Comparison of ENCODE assay signal across 12 cellular contexts in the genomic region with DNA sequence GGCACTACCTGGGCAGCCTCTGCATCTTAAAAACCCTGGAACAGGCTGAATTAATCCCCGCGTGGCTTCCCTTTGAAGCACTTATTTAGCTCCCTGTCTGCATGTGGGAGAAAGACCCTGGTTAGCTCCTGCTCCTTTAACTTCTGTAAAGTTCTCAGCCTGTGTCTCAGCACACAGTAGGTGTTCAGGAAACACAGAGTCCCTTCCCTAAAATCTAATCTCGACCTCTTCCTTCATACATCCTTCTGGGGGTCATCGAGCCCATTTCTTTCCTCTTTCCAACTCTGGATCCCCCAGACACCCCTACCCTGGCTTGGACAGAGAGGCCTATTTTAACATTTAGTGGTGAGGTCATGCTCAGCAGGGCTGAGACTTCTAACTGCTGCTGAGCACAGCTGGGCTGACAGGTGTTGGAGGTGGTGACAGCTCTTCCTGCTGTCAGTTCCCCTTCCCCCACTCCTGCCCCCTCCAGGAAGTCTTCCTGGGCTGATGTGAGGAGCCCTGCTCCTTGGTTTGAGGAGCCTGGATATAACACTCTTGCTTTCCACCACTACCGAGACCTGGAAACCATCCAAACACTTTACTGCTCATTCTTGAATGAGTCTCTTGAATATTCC. TPM values are rescaled to one million over a fixed set of nuclear protein-coding genes. Genes with fewer than 3 reads are reported as not detected.
DNase-seq lines count a peak whose midpoint lies in the region; ATAC-seq lines count a peak whose summit lies in the region.
"Had no signal": no experiment of that assay in that cellular context is flagged by ENCODE, and none has a peak within 500 bp of the region (broad histone marks: within the 10 kb centered on the region; RNA-seq: fewer than 3 reads in every experiment).

No MANE protein-coding gene starts in this region.

- H3K4me1 ChIP-seq in Karpas-422 (ENCODE audit: low read length): peaks cover 63% of the 10 kb centered on the region

- peak overlapping the region; percentile 44; the same call in 1 of the 2 replicates for H3K9ac ChIP-seq in Karpas-422 (ENCODE audit: low read length)

- DNase-seq in NK-92 treated with Interleukin-12 subunit alpha and Interleukin-12 subunit beta, amount 100 ng/mL, for 24 hours (lab: John Stamatoyannopoulos, UW): peak; percentile 27
- DNase-seq in NK-92 (lab: John Stamatoyannopoulos, UW; ENCODE audit: unreplicated experiment) (no peak), Karpas-422 (peak; percentile 59), ecto neural progenitor cell (ENCODE audit: low spot score) (no peak), iPS-NIHi7 (ENCODE audit: extremely low spot score) (no peak)
- no peak for DNase-seq in activated naive CD4-positive, alpha-beta T cell treated with anti-CD3 and anti-CD28 coated beads, Interleukin-2, amount 50 U/mL, for 72 hours (ENCODE audit: low spot score in 2 of 2)
- no peak for DNase-seq in stimulated activated effector memory CD8-positive, alpha-beta T cell treated with anti-CD3 and anti-CD28 coated beads, Interleukin-12 subunit alpha, Interleukin-12 subunit beta, amount 100 ng/mL, for 72 hours (ENCODE audit: low spot score in 2 of 2)
- no peak for DNase-seq in stimulated activated CD8-positive, alpha-beta memory T cell treated with anti-CD3 and anti-CD28 coated beads, Interleukin-4, amount 100 ng/mL, for 48 hours
- DNase-seq: activated CD4-positive, CD25-positive, alpha-beta regulatory T cell; AML-193; NCI-H2227 treated with DMSO at 0.1 percent for 48 hours had no signal

- peaks cover 84% of the 10 kb centered on the region for H3K4me1 Mint-ChIP-seq in stimulated activated effector memory CD8-positive, alpha-beta T cell treated with anti-CD3 and anti-CD28 coated beads, Interleukin-12 subunit alpha, Interleukin-12 subunit beta, amount 100 ng/mL, for 72 hours

- H3K27ac Mint-ChIP-seq in activated naive CD4-positive, alpha-beta T cell treated with anti-CD3 and anti-CD28 coated beads, Interleukin-2, amount 50 U/mL, for 72 hours: peak overlapping the region; percentile 32 to 95
- peak overlapping the region; percentile 95 for H3K27ac Mint-ChIP-seq in stimulated activated effector memory CD8-positive, alpha-beta T cell treated with anti-CD3 and anti-CD28 coated beads, Interleukin-12 subunit alpha, Interleukin-12 subunit beta, amount 100 ng/mL, for 72 hours

- H3K4me3 ChIP-seq in Karpas-422 (ENCODE audit: low read length): no peak overlapping the region
- H3K4me3 ChIP-seq: coronary artery had no signal

- H2AFZ ChIP-seq in Karpas-422 (ENCODE audit: low read length): no peak overlapping the region

- peaks cover 10% of the 10 kb centered on the region; the same call in 1 of the 2 replicates for H4K20me1 ChIP-seq in Karpas-422 (ENCODE audit: insufficient read depth, low read depth, low read length)

- H3K9me2 ChIP-seq in Karpas-422 (replicated peaks; ENCODE audit: insufficient read depth, low read length): no peaks in the 10 kb centered on the region

- H3K4me3 Mint-ChIP-seq in stimulated activated effector memory CD8-positive, alpha-beta T cell treated with anti-CD3 and anti-CD28 coated beads, Interleukin-12 subunit alpha, Interleukin-12 subunit beta, amount 100 ng/mL, for 72 hours: peak overlapping the region; percentile 58

- no peaks in the 10 kb centered on the region for H3K9me3 ChIP-seq in Karpas-422 (ENCODE audit: low read length)

- peaks cover 22 to 32% of the 10 kb centered on the region in 2 donors for H3K36me3 Mint-ChIP-seq in activated naive CD4-positive, alpha-beta T cell treated with anti-CD3 and anti-CD28 coated beads, Interleukin-2, amount 50 U/mL, for 72 hours
- H3K36me3 Mint-ChIP-seq in stimulated activated effector memory CD8-positive, alpha-beta T cell treated with anti-CD3 and anti-CD28 coated beads, Interleukin-12 subunit alpha, Interleukin-12 subunit beta, amount 100 ng/mL, for 72 hours: peaks cover 58% of the 10 kb centered on the region

- no peaks in the 10 kb centered on the region for H3K27me3 ChIP-seq in Karpas-422 (ENCODE audit: low read length)

- H3K79me2 ChIP-seq in Karpas-422 (ENCODE audit: low read length): peaks cover 66% of the 10 kb centered on the region

- no peak for ATAC-seq in activated naive CD4-positive, alpha-beta T cell treated with anti-CD3 and anti-CD28 coated beads, Interleukin-2, amount 50 U/mL, for 72 hours
- ATAC-seq in stimulated activated effector memory CD8-positive, alpha-beta T cell treated with anti-CD3 and anti-CD28 coated beads, Interleukin-12 subunit alpha, Interleukin-12 subunit beta, amount 100 ng/mL, for 72 hours: no peak

- H3K36me3 ChIP-seq in Karpas-422 (ENCODE audit: insufficient read depth, low read length): peaks cover 18% of the 10 kb centered on the region

- no peaks in the 10 kb centered on the region for H3K9me3 Mint-ChIP-seq in activated naive CD4-positive, alpha-beta T cell treated with anti-CD3 and anti-CD28 coated beads, Interleukin-2, amount 50 U/mL, for 72 hours
- H3K9me3 Mint-ChIP-seq in stimulated activated effector memory CD8-positive, alpha-beta T cell treated with anti-CD3 and anti-CD28 coated beads, Interleukin-12 subunit alpha, Interleukin-12 subunit beta, amount 100 ng/mL, for 72 hours: no peaks in the 10 kb centered on the region

- peak overlapping the region; percentile 74 for H3K27ac ChIP-seq in Karpas-422 (ENCODE audit: low read length)
- H3K27ac ChIP-seq: coronary artery had no signal

- H3K4me2 ChIP-seq in Karpas-422 (ENCODE audit: low read depth, low read length, poor library complexity, severe bottlenecking): peak overlapping the region; percentile 90

RNA-seq across cellular contexts. Expression of a gene that starts 5.4 kb away (rescaled TPM):
- 6.6 and 8.0 TPM in 2 replicates for total RNA-seq in Karpas-422 (2014; rRNA removed; shearing (Covaris generic); ENCODE audit: low replicate concordance)
- total RNA-seq in activated naive CD4-positive, alpha-beta T cell treated with anti-CD3 and anti-CD28 coated beads, Interleukin-2, amount 50 U/mL, for 72 hours: 10 to 100 TPM; 19.3 to 23.2 TPM

RNA-seq across cellular contexts. Expression of a gene that starts 33.6 kb away (rescaled TPM):
- total RNA-seq in Karpas-422 (2014; rRNA removed; shearing (Covaris generic); ENCODE audit: low replicate concordance): 32.0 and 33.0 TPM in 2 replicates
- 100 to 1,000 TPM in 1 of 2 donors, 10 to 100 TPM in 1; 31.5 to 290 TPM for total RNA-seq in activated naive CD4-positive, alpha-beta T cell treated with anti-CD3 and anti-CD28 coated beads, Interleukin-2, amount 50 U/mL, for 72 hours

RNA-seq across cellular contexts. Expression of a gene that starts 41.7 kb away (rescaled TPM):
- total RNA-seq in Karpas-422 (2014; rRNA removed; shearing (Covaris generic); ENCODE audit: low replicate concordance): 0.60 and 0.61 TPM in 2 replicates
- total RNA-seq in activated naive CD4-positive, alpha-beta T cell treated with anti-CD3 and anti-CD28 coated beads, Interleukin-2, amount 50 U/mL, for 72 hours: under 1 TPM; 0.95 to 0.98 TPM

Comparison
In these comparisons a context has a peak if more than half of its experiments do, and no peak if none do; other contexts are left out.
1. DNase-seq: peak in NK-92 treated with Interleukin-12 subunit alpha and Interleukin-12 subunit beta, amount 100 ng/mL, for 24 hours (single experiment) and Karpas-422 (single experiment); none in NK-92 (single experiment), activated naive CD4-positive, alpha-beta T cell treated with anti-CD3 and anti-CD28 coated beads, Interleukin-2, amount 50 U/mL, for 72 hours (0 of 2), stimulated activated effector memory CD8-positive, alpha-beta T cell treated with anti-CD3 and anti-CD28 coated beads, Interleukin-12 subunit alpha, Interleukin-12 subunit beta, amount 100 ng/mL, for 72 hours (0 of 2), ecto neural progenitor cell (single experiment), stimulated activated CD8-positive, alpha-beta memory T cell treated with anti-CD3 and anti-CD28 coated beads, Interleukin-4, amount 100 ng/mL, for 48 hours (single experiment) and iPS-NIHi7 (single experiment).